24 cellular contexts compared by ENCODE assay signal in the genomic region with DNA sequence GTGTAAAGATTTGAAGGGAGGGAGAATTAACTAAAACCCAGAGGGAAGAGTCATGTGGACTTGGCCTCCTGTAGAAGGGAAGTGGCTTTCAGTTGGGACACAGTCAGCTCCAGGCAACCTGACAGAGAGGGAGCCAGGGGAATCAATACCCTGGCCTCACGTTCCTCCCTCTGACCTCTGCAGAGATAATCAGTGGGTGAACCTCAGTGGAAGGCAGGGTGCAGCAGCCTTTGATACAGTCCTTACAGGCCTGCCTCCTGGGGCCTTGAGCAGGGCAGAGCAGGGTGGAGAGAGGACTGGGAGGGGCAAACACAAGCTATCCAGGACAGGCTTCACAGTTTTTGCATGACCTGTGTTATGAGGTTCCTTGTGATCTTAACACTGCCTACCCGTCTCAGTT.
DNase-seq lines count a peak whose midpoint lies in the region; ATAC-seq, FAIRE-seq and TF ChIP-seq lines count a peak whose summit lies in the region.
"Had no signal": no experiment of that assay in that cellular context is flagged by ENCODE, and none has a peak within 500 bp of the region (broad histone marks: within the 10 kb centered on the region; RNA-seq: fewer than 3 reads in every experiment).

No MANE protein-coding gene starts in this region.

- H3K36me3 Mint-ChIP-seq in GM23338 (ENCODE audit: low read depth), result no peaks in the 10 kb centered on the region
- H3K36me3 Mint-ChIP-seq: CD4-positive, alpha-beta memory T cell had no signal

- H3K9me3 Mint-ChIP-seq in GM23338, result no peaks in the 10 kb centered on the region

- no peaks in the 10 kb centered on the region for H4K20me1 ChIP-seq in GM23338 (replicated peaks; ENCODE audit: insufficient read depth)
- no peaks in the 10 kb centered on the region for H4K20me1 ChIP-seq in K562 (replicated peaks; ENCODE audit: control insufficient read depth, insufficient read depth, low read length)
- H4K20me1 ChIP-seq in HepG2 (ENCODE audit: insufficient read depth, low read length), result no peaks in the 10 kb centered on the region
- H4K20me1 ChIP-seq: BLaER1 treated with 17β-estradiol and CSF1 and Interleukin-3, amounts not matched to agents 10 nM and 100 nM had no signal

- H3K27me3 ChIP-seq in GM23338 (ENCODE audit: insufficient read depth), result no peaks in the 10 kb centered on the region
- H3K27me3 ChIP-seq in K562 (ENCODE audit: control insufficient read depth in 2 of 2, insufficient read depth in 2 of 2, low read length in 2 of 2), result peaks cover 3 to 23% of the 10 kb centered on the region in 2 experiments; a peak in 4 of 5 replicates
- H3K27me3 ChIP-seq in HepG2 (ENCODE audit: control insufficient read depth in 1 of 2, insufficient read depth in 2 of 2, low read length in 2 of 2), result no peaks in the 10 kb centered on the region
- H3K27me3 ChIP-seq: BLaER1 treated with 17β-estradiol and CSF1 and Interleukin-3, amounts not matched to agents 10 nM and 100 nM; Peyer's patch; SJCRH30 had no signal

- no peak overlapping the region for H3K4me3 ChIP-seq in GM23338
- H3K4me3 ChIP-seq in K562, result no peak overlapping the region
- H3K4me3 ChIP-seq in HepG2 (replicated peaks in 1 of 3; ENCODE audit: insufficient read depth in 1 of 3, low read depth in 2 of 3, low read length in 3 of 3), result no peak overlapping the region; a peak in 2 of 6 replicates
- H3K4me3 ChIP-seq: BLaER1 treated with 17β-estradiol and CSF1 and Interleukin-3, amounts not matched to agents 10 nM and 100 nM; Peyer's patch; SJCRH30 had no signal

- no peak overlapping the region for H3K27ac ChIP-seq in GM23338 (ENCODE audit: low read depth)
- no peak overlapping the region for H3K27ac ChIP-seq in K562 (ENCODE audit: extremely low read depth, low read depth, low read length)
- peak overlapping the region; percentile 78 for H3K27ac ChIP-seq in HepG2 (ENCODE audit: extremely low read length, insufficient read depth, low read length)
- H3K27ac ChIP-seq: BLaER1 treated with 17β-estradiol and CSF1 and Interleukin-3, amounts not matched to agents 10 nM and 100 nM; Peyer's patch; SJCRH30 had no signal

- H3K4me2 ChIP-seq in GM23338, result no peak overlapping the region
- no peak overlapping the region for H3K4me2 ChIP-seq in K562 (ENCODE audit: insufficient read depth, low read length)
- H3K4me2 ChIP-seq in HepG2 (ENCODE audit: low read depth, low read length), result peak overlapping the region; percentile 41
- H3K4me2 ChIP-seq: BLaER1 treated with 17β-estradiol and CSF1 and Interleukin-3, amounts not matched to agents 10 nM and 100 nM had no signal

- H2AFZ ChIP-seq in GM23338 (0 out of 2 replicates have a peak overlapping the region, but pooled peaks have one; percentile 38), K562 (ENCODE audit: low read depth, low read length) (no peak overlapping the region), HepG2 (ENCODE audit: low read length) (no peak overlapping the region)

- CTCF ChIA-PET in K562 (lab: Yijun Ruan, JAX; ENCODE audit: low intra/inter-chr PET ratio) (no interaction called here), HepG2 (lab: Yijun Ruan, JAX; ENCODE audit: low intra/inter-chr PET ratio, low total read pairs) (no interaction called here)

- H3K9me2 ChIP-seq in GM23338 (ENCODE audit: insufficient read depth), result no peaks in the 10 kb centered on the region

- H3K27me3 Mint-ChIP-seq in GM23338 (ENCODE audit: insufficient read depth, low read depth, poor library complexity), result peaks cover 1% of the 10 kb centered on the region

- no peaks in the 10 kb centered on the region for H3K4me1 Mint-ChIP-seq in GM23338

- H3K9me3 ChIP-seq in K562 (replicated peaks; ENCODE audit: control insufficient read depth, insufficient read depth, low read depth, low read length) (no peaks in the 10 kb centered on the region), HepG2 (ENCODE audit: low read length) (no peaks in the 10 kb centered on the region)
- H3K9me3 ChIP-seq: Peyer's patch, SJCRH30 had no signal

- FAIRE-seq in K562 (lab: Jason Lieb, UNC) (no peak), HepG2 (lab: Jason Lieb, UNC) (peak; percentile 96), GM12892 (lab: Jason Lieb, UNC) (no peak)
- FAIRE-seq: GM12891, GM18507 had no signal

- no peak overlapping the region for H3K27ac Mint-ChIP-seq in GM23338
- H3K27ac Mint-ChIP-seq: CD4-positive, alpha-beta memory T cell had no signal

- ATAC-seq in GM23338 (peak; percentile 43; the same call in 2 of the 3 replicates), K562 (peak; percentile 42), HepG2 (peak; percentile 100), HG03039 (IDR thresholded peaks at IDR 0.05; ENCODE audit: unreplicated experiment) (no peak)

- DNase-seq in GM23338 (ENCODE audit: low spot score) (no peak), K562 (ENCODE audit: extremely low read depth in 1 of 4, low spot score in 3 of 4) (no peak), HepG2 (ENCODE audit: low spot score) (peak; percentile 83), retina (peak; percentile 2), GM12892 (ENCODE audit: insufficient read length) (no peak), islet precursor cell (no peak), NCI-H187 treated with DMSO at 0.1 percent for 48 hours (lab: John Stamatoyannopoulos, UW) (no peak)
- DNase-seq: 8988T; CD4-positive, alpha-beta memory T cell; DND-41; GOT3; MM.1S; NCI-H1092; NCI-H1436; NCI-H2029; NCI-H345; NCI-H524 treated with DMSO at 0.1 percent for 48 hours; NCI-H82; SJCRH30 had no signal

- TF ChIP-seq EP300 in K562 (IDR thresholded peaks at IDR 0.05; ENCODE audit: low read length) (no peak), HepG2 (IDR thresholded peaks at IDR 0.05; ENCODE audit: low read depth in 2 of 2, low read length in 2 of 2) (peak in 1 of 2 experiments; percentile 74; a peak in 2 of 4 replicates), HepG2 (CRISPR knock-in tag; IDR thresholded peaks at IDR 0.05; ENCODE audit: borderline replicate concordance) (no peak)

- H3K79me2 ChIP-seq in GM23338 (replicated peaks; ENCODE audit: insufficient read depth), result no peaks in the 10 kb centered on the region
- H3K79me2 ChIP-seq in K562 (ENCODE audit: control insufficient read depth, insufficient read depth, low read length), result no peaks in the 10 kb centered on the region
- H3K79me2 ChIP-seq in HepG2 (ENCODE audit: insufficient read depth, low read length), result no peaks in the 10 kb centered on the region

- no peaks in the 10 kb centered on the region for H3F3A ChIP-seq in GM23338 (replicated peaks; ENCODE audit: low read depth)

- TF ChIP-seq RAD21 in K562 (CRISPR knock-in tag; conservative IDR thresholded peaks at IDR 0.05 in 1 of 2, IDR thresholded peaks at IDR 0.05 in 1 of 2) (no peak), HepG2 (CRISPR knock-in tag; IDR thresholded peaks at IDR 0.05) (peak; percentile 55)

- WGBS in K562 (ENCODE audit: insufficient coverage, low coverage, missing lambda C conversion rate), result 0% methylated on average over 2 of the region's 2 CpGs
- 0% methylated on average over 1 of the region's 2 CpGs for WGBS in HepG2 (ENCODE audit: low lambda C conversion rate)

- H3K9ac ChIP-seq in K562 (ENCODE audit: insufficient read depth in 1 of 2, low read depth in 2 of 2, low read length in 2 of 2) (no peak overlapping the region), HepG2 (ENCODE audit: insufficient read depth, low read depth, low read length) (0 out of 2 replicates have a peak overlapping the region, but pooled peaks have one; percentile 20)
- H3K9ac ChIP-seq: BLaER1 treated with 17β-estradiol and CSF1 and Interleukin-3, amounts not matched to agents 10 nM and 100 nM had no signal

- no peaks in the 10 kb centered on the region for H3K36me3 ChIP-seq in GM23338 (ENCODE audit: insufficient read depth)
- no peaks in the 10 kb centered on the region for H3K36me3 ChIP-seq in K562 (ENCODE audit: control insufficient read depth, insufficient read depth, low read length)
- H3K36me3 ChIP-seq in HepG2 (replicated peaks in 1 of 2; ENCODE audit: control insufficient read depth in 1 of 2, insufficient read depth in 2 of 2, low read length in 2 of 2), result no peaks in the 10 kb centered on the region
- H3K36me3 ChIP-seq: BLaER1 treated with 17β-estradiol and CSF1 and Interleukin-3, amounts not matched to agents 10 nM and 100 nM; Peyer's patch; SJCRH30 had no signal

- POLR2A ChIA-PET in K562 (lab: Yijun Ruan, JAX) (no interaction called here), HepG2 (lab: Yijun Ruan, JAX) (interaction anchor here (1.2 to 1.8 kb wide), 2 partner anchors 9 to 202 kb away, joined by 6 read pairs; no protein-coding TSS in a partner anchor)

- H3K4me3 Mint-ChIP-seq in GM23338, result no peak overlapping the region
- H3K4me3 Mint-ChIP-seq: CD4-positive, alpha-beta memory T cell had no signal

- BruUV-seq in K562 (replicated peaks; lab: Mats Ljungman, UMichigan) (no TSS peak), HepG2 (replicated peaks; lab: Mats Ljungman, UMichigan) (no TSS peak)

- no peaks in the 10 kb centered on the region for H3K9me1 ChIP-seq in K562 (ENCODE audit: control insufficient read depth, insufficient read depth, low read length)

- TF ChIP-seq POLR2A in K562 (conservative IDR thresholded peaks at IDR 0.05) (no peak), HepG2 (IDR thresholded peaks at IDR 0.05; ENCODE audit: insufficient read depth in 1 of 2, low read depth in 2 of 2, low read length in 2 of 2) (no peak), GM12892 (IDR thresholded peaks at IDR 0.05; ENCODE audit: low read depth, low read length) (no peak)

- TF ChIP-seq CTCF in GM23338 (conservative IDR thresholded peaks at IDR 0.05; ENCODE audit: low read depth in 2 of 2) (no peak), K562 (IDR thresholded peaks at IDR 0.05 in 2 of 3, conservative IDR thresholded peaks at IDR 0.05 in 1 of 3; ENCODE audit: insufficient read depth in 2 of 3, low read depth in 1 of 3, low read length in 3 of 3) (no peak), HepG2 (CRISPR knock-in tag; IDR thresholded peaks at IDR 0.05) (peak; percentile 44; the same call in 1 of the 2 replicates)

- intact Hi-C loops in K562 (cut with micrococcal nuclease), result no loop called here
- intact Hi-C loops in HepG2 (cut with micrococcal nuclease; ENCODE audit: unreplicated experiment), result loop anchor here (1.0 kb wide), 1 partner anchor 9 kb away; no protein-coding TSS in a partner anchor

- in situ Hi-C loops in K562 (cut with MboI) (no loop called here), HepG2 (cut with HindIII; ENCODE audit: extremely low pct_ligation_motif_present, low pct_unique_long_range_greater_than_20kb) (no loop called here)

- no peaks in the 10 kb centered on the region for H3K4me1 ChIP-seq in GM23338 (ENCODE audit: insufficient read depth)
- H3K4me1 ChIP-seq in K562 (replicated peaks in 1 of 2; ENCODE audit: control insufficient read depth in 2 of 2, insufficient read depth in 2 of 2, low read length in 2 of 2), result no peaks in the 10 kb centered on the region
- H3K4me1 ChIP-seq in HepG2 (ENCODE audit: insufficient read depth, low read length), result peaks cover 56% of the 10 kb centered on the region
- H3K4me1 ChIP-seq: BLaER1 treated with 17β-estradiol and CSF1 and Interleukin-3, amounts not matched to agents 10 nM and 100 nM; Peyer's patch; SJCRH30 had no signal

TF ChIP-seq in GM23338, 12 proteins besides CTCF, POLR2A, EP300 and RAD21 (continues in another document):
- TF ChIP-seq ZNF331 (CRISPR knock-in tag; IDR thresholded peaks at IDR 0.05; ENCODE audit: low read depth), result no peak

TF ChIP-seq in K562, 482 proteins besides CTCF, POLR2A, EP300 and RAD21 (continues in another document):
- TF ChIP-seq ZFP30 (CRISPR knock-in tag; IDR thresholded peaks at IDR 0.05; ENCODE audit: borderline replicate concordance), result no peak

TF ChIP-seq in HepG2, 621 proteins besides CTCF, POLR2A, EP300 and RAD21 (continues in another document):
- TF ChIP-seq SALL1 (CRISPR knock-in tag; IDR thresholded peaks at IDR 0.05), result peak; percentile 98

Comparison
In these comparisons a context has a peak if more than half of its experiments do, and no peak if none do; other contexts are left out.
1. DNase-seq: peak in HepG2 (single experiment) and retina (single experiment); none in GM23338 (single experiment), K562 (0 of 4), GM12892 (single experiment), islet precursor cell (single experiment) and NCI-H187 treated with DMSO at 0.1 percent for 48 hours (single experiment).